In genomic region chr22:17719911-17720310, GRCh38 we compare ENCODE assay signal across 24 cellular contexts.
"Had no signal": no experiment of that assay in that cellular context is flagged by ENCODE, and none has a peak within 500 bp of the region (broad histone marks: within the 10 kb centered on the region; RNA-seq: fewer than 3 reads in every experiment).

No MANE protein-coding gene starts in this region.

- H3K9me3 Mint-ChIP-seq: dendritic cell treated with granulocyte-macrophage colony-stimulating factor and Interleukin-4, amounts not matched to agents 40 ng/mL and 50 ng/mL, for 4 days; effector memory CD8-positive, alpha-beta T cell; endodermal cell; immature natural killer cell; mesothelial cell of epicardium; naive B cell had no signal

- H3K27ac ChIP-seq: colonic mucosa, epithelial cell of prostate, foreskin keratinocyte, gastroesophageal sphincter, heart left ventricle, hepatocyte, left lung, lower lobe of right lung had no signal

- H3K4me1 Mint-ChIP-seq: mesothelial cell of epicardium had no signal

- H3K27ac Mint-ChIP-seq: dendritic cell treated with granulocyte-macrophage colony-stimulating factor and Interleukin-4, amounts not matched to agents 40 ng/mL and 50 ng/mL, for 4 days; effector memory CD8-positive, alpha-beta T cell; endodermal cell; mesothelial cell of epicardium; naive B cell had no signal

- H2AFZ ChIP-seq: hepatocyte had no signal

- H3K4me1 ChIP-seq: colonic mucosa, foreskin keratinocyte, left lung had no signal

- H3K79me2 ChIP-seq: hepatocyte had no signal

- H3K36me3 ChIP-seq: colonic mucosa, gastroesophageal sphincter, left lung had no signal

- DNase-seq: colonic mucosa; cortex of kidney; effector CD8-positive, alpha-beta T cell; effector memory CD8-positive, alpha-beta T cell; endodermal cell; erythroblast; foreskin keratinocyte; heart left ventricle; hypothalamus; immature natural killer cell; islet precursor cell; left cardiac atrium; left lung; left ventricle myocardium superior; lower lobe of right lung; mesenchymal stem cell; mucosa of descending colon; naive B cell had no signal

- H3K27me3 Mint-ChIP-seq: dendritic cell treated with granulocyte-macrophage colony-stimulating factor and Interleukin-4, amounts not matched to agents 40 ng/mL and 50 ng/mL, for 4 days; effector memory CD8-positive, alpha-beta T cell; naive B cell had no signal

- H3K4me3 Mint-ChIP-seq: dendritic cell treated with granulocyte-macrophage colony-stimulating factor and Interleukin-4, amounts not matched to agents 40 ng/mL and 50 ng/mL, for 4 days; effector memory CD8-positive, alpha-beta T cell; endodermal cell; immature natural killer cell; mesothelial cell of epicardium; naive B cell had no signal

- H3K4me2 ChIP-seq: hepatocyte had no signal

- H3K4me3 ChIP-seq: colonic mucosa, gastroesophageal sphincter, heart left ventricle, hepatocyte, left lung, lower lobe of right lung, mucosa of descending colon had no signal

- H3K27me3 ChIP-seq: colonic mucosa, foreskin keratinocyte, gastroesophageal sphincter, heart left ventricle, hepatocyte, left lung had no signal

- H3K36me3 Mint-ChIP-seq: mesothelial cell of epicardium, naive B cell had no signal

- H3K9me3 ChIP-seq: colonic mucosa, heart left ventricle, left lung, lower lobe of right lung, mucosa of descending colon had no signal

- ATAC-seq: effector memory CD8-positive, alpha-beta T cell; esophagus mucosa; foreskin keratinocyte; gastroesophageal sphincter; heart left ventricle; left cardiac atrium; left lung; left ventricle myocardium superior; lower lobe of right lung; mucosa of descending colon had no signal
